In genomic region chr16:1356061-1356900, GRCh38 we compare ENCODE assay signal across 21 cellular contexts.
"Had no signal": no experiment of that assay in that cellular context is flagged by ENCODE, and none has a peak within 500 bp of the region (broad histone marks: within the 10 kb centered on the region; RNA-seq: fewer than 3 reads in every experiment).

No MANE protein-coding gene starts in this region.

- H3K27me3 Mint-ChIP-seq: activated naive CD8-positive, alpha-beta T cell treated with anti-CD3 and anti-CD28 coated beads, Interleukin-2, amount 10 ng/mL, durations not matched to agents 7 days and 5 days; natural killer cell treated with Interleukin-12 subunit alpha and Interleukin-12 subunit beta and Interleukin-15 and Interleukin-18, amount 100 ng/mL, for 72 hours had no signal

- H3K27ac Mint-ChIP-seq: activated naive CD8-positive, alpha-beta T cell treated with anti-CD3 and anti-CD28 coated beads, Interleukin-2, amount 10 ng/mL, durations not matched to agents 7 days and 5 days; natural killer cell treated with Interleukin-12 subunit alpha and Interleukin-12 subunit beta and Interleukin-15 and Interleukin-18, amount 100 ng/mL, for 72 hours; WTC11 had no signal

- H3K9me3 ChIP-seq: heart right ventricle, neutrophil, ovary, prostate gland, right atrium auricular region, thoracic aorta, upper lobe of left lung had no signal

- H3K9me3 Mint-ChIP-seq: activated naive CD8-positive, alpha-beta T cell treated with anti-CD3 and anti-CD28 coated beads, Interleukin-2, amount 10 ng/mL, durations not matched to agents 7 days and 5 days; natural killer cell treated with Interleukin-12 subunit alpha and Interleukin-12 subunit beta and Interleukin-15 and Interleukin-18, amount 100 ng/mL, for 72 hours; WTC11 had no signal

- H3K4me3 ChIP-seq: cardiac muscle cell, heart right ventricle, ovary, prostate gland, right atrium auricular region, thoracic aorta, upper lobe of left lung had no signal

- H3K27me3 ChIP-seq: cardiac muscle cell, heart right ventricle, neutrophil, ovary, right atrium auricular region, upper lobe of left lung had no signal

- H3K4me3 Mint-ChIP-seq: activated naive CD8-positive, alpha-beta T cell treated with anti-CD3 and anti-CD28 coated beads, Interleukin-2, amount 10 ng/mL, durations not matched to agents 7 days and 5 days; natural killer cell treated with Interleukin-12 subunit alpha and Interleukin-12 subunit beta and Interleukin-15 and Interleukin-18, amount 100 ng/mL, for 72 hours; WTC11 had no signal

- DNase-seq: activated naive CD8-positive, alpha-beta T cell treated with anti-CD3 and anti-CD28 coated beads, Interleukin-2, amount 10 ng/mL, durations not matched to agents 7 days and 5 days; activated T-cell treated with anti-CD3 and anti-CD28 coated beads, Interleukin-2, amount 50 U/mL, for 1 hour; cortex of kidney; erythroblast; foreskin fibroblast; heart right ventricle; islet precursor cell; left cardiac atrium; ovary; stimulated activated CD4-positive, alpha-beta T cell treated with anti-CD3 and anti-CD28 coated beads, Interleukin-12 subunit alpha, Interleukin-12 subunit beta, amount 100 ng/mL, for 4 hours; stimulated activated CD4-positive, alpha-beta T cell treated with anti-CD3 and anti-CD28 coated beads, Interleukin-4, amount 100 ng/mL, for 4 hours; T-helper 1 cell had no signal

- FAIRE-seq: TTC549 had no signal

- H3K36me3 ChIP-seq: cardiac muscle cell, ovary, prostate gland had no signal

- ATAC-seq: left cardiac atrium; natural killer cell treated with Interleukin-12 subunit alpha and Interleukin-12 subunit beta and Interleukin-15 and Interleukin-18, amount 100 ng/mL, for 72 hours; WTC11 had no signal

- H3K27ac ChIP-seq: cardiac muscle cell, heart right ventricle, neutrophil, ovary, prostate gland, right atrium auricular region, thoracic aorta, upper lobe of left lung had no signal
